ENCODE assay signal across 16 cellular contexts in the genomic region with DNA sequence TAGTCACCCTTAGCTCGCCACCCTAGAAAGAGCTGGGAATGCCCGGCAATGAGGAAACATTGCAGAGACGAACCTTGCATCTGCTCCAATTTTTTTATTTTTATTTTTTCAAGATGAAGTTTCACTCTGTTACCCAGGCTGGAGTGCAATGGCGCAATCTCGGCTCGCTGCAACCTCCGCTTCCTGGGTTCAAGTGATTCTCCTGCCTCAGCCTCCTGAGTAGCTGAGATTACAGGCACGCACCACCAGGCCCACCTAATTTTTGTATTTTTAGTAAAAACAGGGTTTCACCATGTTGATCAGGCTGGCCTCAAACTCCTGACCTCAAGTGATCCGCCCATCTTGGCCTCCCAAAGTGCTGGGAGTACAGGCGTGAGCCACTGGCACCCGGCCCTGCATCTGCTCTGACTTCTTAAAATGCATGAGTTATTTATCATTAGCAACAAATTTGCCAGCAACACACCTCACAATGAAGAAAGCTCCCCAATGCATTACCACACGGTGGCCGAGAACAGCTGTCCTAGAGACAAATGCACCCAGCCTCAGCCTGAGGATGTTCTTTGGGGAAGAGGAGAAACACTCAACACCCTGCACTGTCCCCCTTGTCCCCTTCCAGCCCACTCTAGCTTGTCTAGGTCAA. TPM values are rescaled to one million over a fixed set of nuclear protein-coding genes. Genes with fewer than 3 reads are reported as not detected.
A peak's percentile ranks its signal among the peaks of the same experiment; 100 is the strongest.
DNase-seq lines count a peak whose midpoint lies in the region; ATAC-seq, FAIRE-seq and TF ChIP-seq lines count a peak whose summit lies in the region.
"Had no signal": no experiment of that assay in that cellular context is flagged by ENCODE, and none has a peak within 500 bp of the region (broad histone marks: within the 10 kb centered on the region; RNA-seq: fewer than 3 reads in every experiment).

No MANE protein-coding gene starts in this region.

- H3K27me3 ChIP-seq in HepG2 (ENCODE audit: control insufficient read depth in 1 of 2, insufficient read depth in 2 of 2, low read length in 2 of 2) (peaks cover 8 to 27% of the 10 kb centered on the region in 2 experiments), right lobe of liver (no peaks in the 10 kb centered on the region), skeletal muscle tissue (ENCODE audit: control insufficient read depth in 3 of 3, insufficient read depth in 3 of 3, low read length in 3 of 3) (no peaks in the 10 kb centered on the region), hepatocyte (no peaks in the 10 kb centered on the region), WERI-Rb-1 (ENCODE audit: insufficient read depth, low read depth, severe bottlenecking) (peaks cover 100% of the 10 kb centered on the region)
- H3K27me3 ChIP-seq: BLaER1 treated with 17β-estradiol and CSF1 and Interleukin-3, amounts not matched to agents 10 nM and 100 nM had no signal

- no peaks in the 10 kb centered on the region for H3K9me2 ChIP-seq in hepatocyte (replicated peaks; ENCODE audit: insufficient read depth)

- TF ChIP-seq POLR2A in HepG2 (IDR thresholded peaks at IDR 0.05; ENCODE audit: insufficient read depth in 1 of 2, low read depth in 2 of 2, low read length in 2 of 2) (no peak), right lobe of liver (IDR thresholded peaks at IDR 0.05) (no peak)

- H3K36me3 ChIP-seq in HepG2 (replicated peaks in 1 of 2; ENCODE audit: control insufficient read depth in 1 of 2, insufficient read depth in 2 of 2, low read length in 2 of 2): no peaks in the 10 kb centered on the region
- H3K36me3 ChIP-seq in right lobe of liver: no peaks in the 10 kb centered on the region
- no peaks in the 10 kb centered on the region for H3K36me3 ChIP-seq in skeletal muscle tissue (ENCODE audit: control insufficient read depth in 3 of 3, insufficient read depth in 3 of 3, low read length in 3 of 3)
- no peaks in the 10 kb centered on the region for H3K36me3 ChIP-seq in hepatocyte (replicated peaks; ENCODE audit: insufficient read depth, low read depth)
- H3K36me3 ChIP-seq in WERI-Rb-1: no peaks in the 10 kb centered on the region
- H3K36me3 ChIP-seq: BLaER1 treated with 17β-estradiol and CSF1 and Interleukin-3, amounts not matched to agents 10 nM and 100 nM had no signal

- WGBS in HepG2 (ENCODE audit: low lambda C conversion rate): 88% methylated on average over 13 of the region's 13 CpGs
- 89% methylated on average over 11 of the region's 13 CpGs for whole genome bisulfite sequencing in right lobe of liver (ENCODE audit: insufficient coverage, low coverage, low lambda C conversion rate, missing lambda C conversion rate)
- 94% methylated on average over 13 of the region's 13 CpGs for WGBS in hepatocyte (ENCODE audit: low lambda C conversion rate, missing lambda C conversion rate)

- H3K79me2 ChIP-seq in HepG2 (ENCODE audit: insufficient read depth, low read length): no peaks in the 10 kb centered on the region
- H3K79me2 ChIP-seq in hepatocyte: no peaks in the 10 kb centered on the region

- ATAC-seq in HepG2 (no peak), right lobe of liver (no peak)
- ATAC-seq: GM12878, GM23338 had no signal

- TF ChIP-seq CTCF in HepG2 (CRISPR knock-in tag; IDR thresholded peaks at IDR 0.05) (no peak), right lobe of liver (IDR thresholded peaks at IDR 0.05) (no peak), nephron (IDR thresholded peaks at IDR 0.05; ENCODE audit: unreplicated experiment in 3 of 3) (no peak), hepatocyte (IDR thresholded peaks at IDR 0.05; ENCODE audit: poor library complexity) (no peak), WERI-Rb-1 (IDR thresholded peaks at IDR 0.05; ENCODE audit: low read depth, low read length) (no peak)

- H3K4me2 ChIP-seq in HepG2 (ENCODE audit: low read depth, low read length) (peak overlapping the region; percentile 85), hepatocyte (no peak overlapping the region)
- H3K4me2 ChIP-seq: BLaER1 treated with 17β-estradiol and CSF1 and Interleukin-3, amounts not matched to agents 10 nM and 100 nM; GM23338 had no signal

- TF ChIP-seq EP300 in HepG2 (IDR thresholded peaks at IDR 0.05; ENCODE audit: low read depth in 2 of 2, low read length in 2 of 2) (no peak), HepG2 (CRISPR knock-in tag; IDR thresholded peaks at IDR 0.05; ENCODE audit: borderline replicate concordance) (no peak)

- H3K9me3 Mint-ChIP-seq in nephron: no peaks in the 10 kb centered on the region
- H3K9me3 Mint-ChIP-seq: CD4-positive, alpha-beta T cell; GM23338 had no signal

- peaks cover 14% of the 10 kb centered on the region for H3K27me3 Mint-ChIP-seq in nephron (ENCODE audit: low read depth)

- DNase-seq in HepG2 (ENCODE audit: low spot score) (no peak), right lobe of liver (no peak), hepatocyte (ENCODE audit: low spot score) (no peak), C1 segment of cervical spinal cord (lab: John Stamatoyannopoulos, UW) (no peak), WERI-Rb-1 (no peak)
- DNase-seq: 8988T; ACHN; CD4-positive, alpha-beta T cell; DMS79; H7 had no signal

- H3K9me3 ChIP-seq in HepG2 (ENCODE audit: low read length): no peaks in the 10 kb centered on the region
- H3K9me3 ChIP-seq in right lobe of liver: no peaks in the 10 kb centered on the region
- no peaks in the 10 kb centered on the region for H3K9me3 ChIP-seq in skeletal muscle tissue (ENCODE audit: control insufficient read depth in 3 of 3, low read length in 3 of 3)
- H3K9me3 ChIP-seq in hepatocyte (ENCODE audit: low read depth): no peaks in the 10 kb centered on the region
- H3K9me3 ChIP-seq in WERI-Rb-1 (ENCODE audit: severe bottlenecking): no peaks in the 10 kb centered on the region
- H3K9me3 ChIP-seq: BLaER1 treated with 17β-estradiol and CSF1 and Interleukin-3, amounts not matched to agents 10 nM and 100 nM had no signal

- POLR2A ChIA-PET in HepG2 (lab: Yijun Ruan, JAX): interaction anchor here (1.0 kb wide), 1 partner anchor 507 kb away, joined by 3 read pairs; no protein-coding TSS in a partner anchor

- in situ Hi-C loops in HepG2 (cut with HindIII; ENCODE audit: extremely low pct_ligation_motif_present, low pct_unique_long_range_greater_than_20kb): loop anchor here (10.0 kb wide), 1 partner anchor 110 kb away; no protein-coding TSS in a partner anchor

- CTCF ChIA-PET in HepG2 (lab: Yijun Ruan, JAX; ENCODE audit: low intra/inter-chr PET ratio, low total read pairs): no interaction called here

- H3K27ac Mint-ChIP-seq in nephron: peak overlapping the region; percentile 81 to 95 (median 87)
- H3K27ac Mint-ChIP-seq: CD4-positive, alpha-beta T cell; GM23338 had no signal

- peaks cover 26% of the 10 kb centered on the region for H3K4me1 Mint-ChIP-seq in nephron
- H3K4me1 Mint-ChIP-seq: GM23338 had no signal

- H3K4me1 ChIP-seq in HepG2 (ENCODE audit: insufficient read depth, low read length): peaks cover 51% of the 10 kb centered on the region
- peaks cover 0 to 19% (median 0%) of the 10 kb centered on the region in 4 donors for H3K4me1 ChIP-seq in right lobe of liver
- peaks cover 10 to 19% (median 12%) of the 10 kb centered on the region in 3 donors for H3K4me1 ChIP-seq in skeletal muscle tissue (ENCODE audit: control insufficient read depth in 3 of 3, insufficient read depth in 3 of 3, low read length in 3 of 3)
- peaks cover 13% of the 10 kb centered on the region for H3K4me1 ChIP-seq in hepatocyte (ENCODE audit: insufficient read depth)
- H3K4me1 ChIP-seq: BLaER1 treated with 17β-estradiol and CSF1 and Interleukin-3, amounts not matched to agents 10 nM and 100 nM had no signal

- no peak for TF ChIP-seq RAD21 in HepG2 (CRISPR knock-in tag; IDR thresholded peaks at IDR 0.05)

- H4K20me1 ChIP-seq in HepG2 (ENCODE audit: insufficient read depth, low read length) (no peaks in the 10 kb centered on the region), hepatocyte (ENCODE audit: insufficient read depth, poor library complexity, severe bottlenecking) (no peaks in the 10 kb centered on the region)
- H4K20me1 ChIP-seq: BLaER1 treated with 17β-estradiol and CSF1 and Interleukin-3, amounts not matched to agents 10 nM and 100 nM had no signal

- H3K9ac ChIP-seq in HepG2 (ENCODE audit: insufficient read depth, low read depth, low read length) (no peak overlapping the region), skeletal muscle tissue (ENCODE audit: low read depth in 1 of 3, low read length in 3 of 3) (no peak overlapping the region)
- H3K9ac ChIP-seq: BLaER1 treated with 17β-estradiol and CSF1 and Interleukin-3, amounts not matched to agents 10 nM and 100 nM had no signal

- H3K4me3 Mint-ChIP-seq in nephron: no peak overlapping the region
- H3K4me3 Mint-ChIP-seq: CD4-positive, alpha-beta T cell; GM23338 had no signal

- FAIRE-seq in HepG2 (lab: Jason Lieb, UNC): no peak
- FAIRE-seq: GM12878, GM18507 had no signal

- H3K27ac ChIP-seq in HepG2 (ENCODE audit: extremely low read length, insufficient read depth, low read length): no peak overlapping the region
- no peak overlapping the region for H3K27ac ChIP-seq in right lobe of liver
- H3K27ac ChIP-seq in skeletal muscle tissue (ENCODE audit: low read depth, low read length): peak overlapping the region; percentile 72
- no peak overlapping the region for H3K27ac ChIP-seq in hepatocyte
- no peak overlapping the region for H3K27ac ChIP-seq in WERI-Rb-1
- H3K27ac ChIP-seq: BLaER1 treated with 17β-estradiol and CSF1 and Interleukin-3, amounts not matched to agents 10 nM and 100 nM had no signal

- no peaks in the 10 kb centered on the region for H3K36me3 Mint-ChIP-seq in nephron (ENCODE audit: low read depth)

- intact Hi-C loops in HepG2 (cut with micrococcal nuclease; ENCODE audit: unreplicated experiment) (no loop called here), right lobe of liver (cut with DNase I) (no loop called here)

- BruUV-seq in HepG2 (replicated peaks; lab: Mats Ljungman, UMichigan): no TSS peak

- H2AFZ ChIP-seq in HepG2 (ENCODE audit: low read length) (no peak overlapping the region), hepatocyte (no peak overlapping the region)
- H2AFZ ChIP-seq: GM23338 had no signal

- H3K4me3 ChIP-seq in HepG2 (replicated peaks in 1 of 3; ENCODE audit: insufficient read depth in 1 of 3, low read depth in 2 of 3, low read length in 3 of 3): peak overlapping the region in 1 of 3 experiments; percentile 62; a peak in 2 of 6 replicates
- no peak overlapping the region for H3K4me3 ChIP-seq in right lobe of liver
- no peak overlapping the region for H3K4me3 ChIP-seq in skeletal muscle tissue (ENCODE audit: low read length in 3 of 3)
- H3K4me3 ChIP-seq in hepatocyte: no peak overlapping the region
- H3K4me3 ChIP-seq in WERI-Rb-1 (ENCODE audit: low read depth, low read length): no peak overlapping the region
- H3K4me3 ChIP-seq: BLaER1 treated with 17β-estradiol and CSF1 and Interleukin-3, amounts not matched to agents 10 nM and 100 nM; GM12878; GM23338 had no signal

RNA-seq across cellular contexts. Expression of gene TTC32, which starts 47.1 kb away (rescaled TPM):
- total RNA-seq in HepG2 (2016; rRNA removed; fragmentation: Illumina TruSeq; extraction: Trizol): 18.5 and 21.6 TPM in 2 replicates
- total RNA-seq in HepG2 (2016; cell fraction: cytosol; rRNA removed; fragmentation: Illumina TruSeq; extraction: Trizol; ENCODE audit: low read depth): 3.0 and 3.8 TPM in 2 replicates
- 16.3 and 24.1 TPM in 2 replicates for total RNA-seq in HepG2 (2016; cell fraction: insoluble cytoplasmic fraction; rRNA removed; fragmentation: Illumina TruSeq; extraction: Trizol)
- total RNA-seq in HepG2 (2016; cell fraction: membrane; rRNA removed; fragmentation: Illumina TruSeq; extraction: Trizol): 6.2 and 7.0 TPM in 2 replicates
- 45.3 and 49.4 TPM in 2 replicates for total RNA-seq in HepG2 (2016; cell fraction: nucleus; rRNA removed; fragmentation: Illumina TruSeq; extraction: Trizol)
- polyA plus RNA-seq in HepG2 (2011; rRNA removed): 31.8 and 38.3 TPM in 2 replicates
- 13.5 and 15.6 TPM in 2 replicates for polyA plus RNA-seq in HepG2 (2011; cell fraction: cytosol; rRNA removed)
- polyA plus RNA-seq in HepG2 (2011; cell fraction: nucleus; rRNA removed): 66.0 and 79.3 TPM in 2 replicates
- 26.1 and 41.0 TPM in 2 replicates for polyA plus RNA-seq in HepG2 (2012)
- polyA plus RNA-seq in HepG2 (2016; cell fraction: cytosol; fragmentation: Illumina TruSeq; extraction: Trizol; ENCODE audit: low read depth): 2.9 TPM in 2 replicates
- 21.5 and 26.4 TPM in 2 replicates for polyA plus RNA-seq in HepG2 (2016; cell fraction: insoluble cytoplasmic fraction; fragmentation: Illumina TruSeq; extraction: Trizol; ENCODE audit: low read depth)
- 5.4 and 6.1 TPM in 2 replicates for polyA plus RNA-seq in HepG2 (2016; cell fraction: membrane; fragmentation: Illumina TruSeq; extraction: Trizol; ENCODE audit: low read depth)
- 65.4 and 67.3 TPM in 2 replicates for polyA plus RNA-seq in HepG2 (2016; cell fraction: nucleus; fragmentation: Illumina TruSeq; extraction: Trizol; ENCODE audit: insufficient read depth, low read depth)
- polyA minus RNA-seq in HepG2 (2011; rRNA and poly(A)+ RNA removed; ENCODE audit: low replicate concordance): 14.4 and 14.7 TPM in 2 replicates
- polyA minus RNA-seq in HepG2 (2011; cell fraction: cytosol; rRNA and poly(A)+ RNA removed): 5.5 and 7.4 TPM in 2 replicates
- polyA minus RNA-seq in HepG2 (2011; cell fraction: nucleus; rRNA and poly(A)+ RNA removed): 107 and 122 TPM in 2 replicates
- total RNA-seq in right lobe of liver: 1 to 10 TPM; 2.4 to 5.5 (median 3.8) TPM
- 2.6 TPM for total RNA-seq in skeletal muscle tissue
- total RNA-seq in hepatocyte: 18.4 and 21.1 TPM in 2 replicates
- 19.5 and 22.4 TPM in 2 replicates for polyA plus RNA-seq in hepatocyte
